ENCODE assay signal across 2 cellular contexts in the genomic region with DNA sequence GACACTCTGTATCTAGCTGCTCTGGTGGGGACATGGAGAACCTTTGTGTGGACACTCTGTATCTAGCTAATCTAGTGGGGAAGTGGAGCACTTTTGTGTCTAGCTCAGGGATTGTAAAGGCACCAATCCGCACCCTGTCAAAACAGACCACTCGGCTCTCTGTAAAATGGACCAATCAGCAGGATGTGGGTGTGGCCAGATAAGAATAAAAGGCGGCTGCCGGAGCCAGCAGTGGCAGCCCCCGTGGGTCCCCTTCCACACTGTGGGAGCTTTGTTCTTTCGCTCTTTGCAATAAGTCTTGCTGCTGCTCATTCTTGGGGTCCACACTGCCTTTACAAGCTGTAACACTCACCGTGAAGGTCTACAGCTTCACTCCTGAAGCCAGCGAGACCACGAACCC. TPM values are rescaled to one million over a fixed set of nuclear protein-coding genes. Genes with fewer than 3 reads are reported as not detected.
"Had no signal": no experiment of that assay in that cellular context is flagged by ENCODE, and none has a peak within 500 bp of the region (broad histone marks: within the 10 kb centered on the region; RNA-seq: fewer than 3 reads in every experiment).

No MANE protein-coding gene starts in this region.

RNA-seq across cellular contexts. Expression of gene GPX6, which starts 3.2 kb away (rescaled TPM):
- total RNA-seq: G401, GM12878 had no signal
- polyA plus RNA-seq: GM12878 had no signal

RNA-seq across cellular contexts. Expression of gene GPX5, which starts 13.3 kb away (rescaled TPM):
- total RNA-seq: G401, GM12878 had no signal
- polyA plus RNA-seq: GM12878 had no signal
